Comparison of ENCODE assay signal across 2 cellular contexts in genomic region chr7:5667391-5667790, GRCh38.
TF ChIP-seq lines count a peak whose summit lies in the region.

No MANE protein-coding gene starts in this region.

TF ChIP-seq in GM23338, 12 proteins besides CTCF, POLR2A, EP300 and RAD21 (continued from another document):
- TF ChIP-seq ZNF462 (CRISPR knock-in tag; IDR thresholded peaks at IDR 0.05): no peak
- no peak for TF ChIP-seq STAT1 (IDR thresholded peaks at IDR 0.05; ENCODE audit: unreplicated experiment)
- no peak for TF ChIP-seq REST (IDR thresholded peaks at IDR 0.05; ENCODE audit: unreplicated experiment)
- TF ChIP-seq ETS1 (IDR thresholded peaks at IDR 0.05): no peak
- TF ChIP-seq CREB1 (CRISPR knock-in tag; IDR thresholded peaks at IDR 0.05; ENCODE audit: low read depth): no peak
- TF ChIP-seq POLR2AphosphoS5 (IDR thresholded peaks at IDR 0.05; ENCODE audit: low read depth): no peak
- TF ChIP-seq EZH2phosphoT487 (IDR thresholded peaks at IDR 0.05; ENCODE audit: unreplicated experiment): no peak
- no peak for TF ChIP-seq ZNF114 (CRISPR knock-in tag; IDR thresholded peaks at IDR 0.05)

TF ChIP-seq in endothelial cell of umbilical vein, 7 proteins besides CTCF, POLR2A, EP300 and RAD21 (continued from another document):
- TF ChIP-seq GATA2 (IDR thresholded peaks at IDR 0.05; ENCODE audit: insufficient read depth, insufficient read length, low read depth, low read length) (peak; percentile 89), POLR2AphosphoS5 (IDR thresholded peaks at IDR 0.05; ENCODE audit: insufficient read depth, low read depth, low read length) (no peak), MYC (IDR thresholded peaks at IDR 0.05; ENCODE audit: low read depth, low read length) (no peak), EZH2 (IDR thresholded peaks at IDR 0.05; ENCODE audit: borderline replicate concordance, low read depth, low read length, severe bottlenecking) (no peak), JUN (IDR thresholded peaks at IDR 0.05; ENCODE audit: borderline replicate concordance, insufficient read depth, insufficient read length, low read depth) (no peak)
TF ChIP-seq in endothelial cell of umbilical vein: peak in this region for 1.
